ENCODE assay signal across 8 cellular contexts in genomic region chr15:83011271-83012037, GRCh38. TPM values are rescaled to one million over a fixed set of nuclear protein-coding genes. Genes with fewer than 3 reads are reported as not detected.
DNase-seq lines count a peak whose midpoint lies in the region; ATAC-seq and TF ChIP-seq lines count a peak whose summit lies in the region.

Gene C15orf40 (minus strand): TSS chr15:83011639. CDS start chr15:83011607, 32 bp downstream.

- intact Hi-C loops in Calu3 (cut with micrococcal nuclease; ENCODE audit: unreplicated experiment) = loop anchor here (5.0 kb wide), 3 partner anchors 56 to 371 kb away; partner anchors contain the start of genes BTBD1 and HDGFL3

- H3K9ac ChIP-seq in endocrine pancreas (ENCODE audit: control insufficient read depth, insufficient read depth, low read length) (peak within 1 kb of the TSS; percentile 95), mesendoderm (ENCODE audit: low read length) (peak within 1 kb of the TSS; percentile 89)

- peaks cover 6% of the 10 kb centered on the region for H3K9me3 Mint-ChIP-seq in Calu3 (ENCODE audit: low read depth, unreplicated experiment)
- H3K9me3 Mint-ChIP-seq in activated CD8-positive, alpha-beta memory T cell treated with anti-CD3 and anti-CD28 coated beads, Interleukin-2, amount 10 ng/mL, durations not matched to agents 7 days and 5 days (ENCODE audit: low read depth) = no peaks in the 10 kb centered on the region

- no peaks in the 10 kb centered on the region for H3K27me3 ChIP-seq in endocrine pancreas (ENCODE audit: control insufficient read depth, insufficient read depth, low read length)
- H3K27me3 ChIP-seq in mesendoderm (ENCODE audit: insufficient read depth, low read length, poor library complexity) = no peaks in the 10 kb centered on the region

- peak; percentile 44 for TF ChIP-seq CTCF in Calu3 (IDR thresholded peaks at IDR 0.05; ENCODE audit: unreplicated experiment)

- H4K5ac ChIP-seq in mesendoderm (ENCODE audit: low read length) = no peak within 1 kb of the TSS

- peak within 1 kb of the TSS; percentile 83 for H3K4ac ChIP-seq in mesendoderm (ENCODE audit: low read depth, low read length)

- no peak within 1 kb of the TSS for H2AK5ac ChIP-seq in mesendoderm (ENCODE audit: low read length)

- H3K27me3 Mint-ChIP-seq in Calu3 (ENCODE audit: unreplicated experiment) = no peaks in the 10 kb centered on the region
- no peaks in the 10 kb centered on the region for H3K27me3 Mint-ChIP-seq in activated CD8-positive, alpha-beta memory T cell treated with anti-CD3 and anti-CD28 coated beads, Interleukin-2, amount 10 ng/mL, durations not matched to agents 7 days and 5 days

- BruUV-seq in Calu3 (replicated peaks; lab: Mats Ljungman, UMichigan) = no TSS peak

- CTCF ChIA-PET in Calu3 (lab: Charles Lee) = interaction anchor here (0.9 to 1.8 kb wide), 4 partner anchors 11 to 237 kb away, joined by 3 to 8 read pairs (median 4); partner anchors contain the start of gene BTBD1
- CTCF ChIA-PET in activated CD8-positive, alpha-beta memory T cell treated with anti-CD3 and anti-CD28 coated beads, Interleukin-2, amount 10 ng/mL, durations not matched to agents 7 days and 5 days (lab: Charles Lee) = interaction anchor here (0.6 to 3.3 kb wide), 27 partner anchors 11 to 471 kb away, joined by 3 to 30 read pairs (median 4); partner anchors contain the start of genes BTBD1, HDGFL3, RAMAC and RPS17

- H3K23ac ChIP-seq in mesendoderm (ENCODE audit: low read length) = no peak within 1 kb of the TSS

- no peaks in the 10 kb centered on the region for H3K4me1 ChIP-seq in endocrine pancreas (ENCODE audit: control insufficient read depth, insufficient read depth, low read length)
- H3K4me1 ChIP-seq in mesendoderm (ENCODE audit: control insufficient read depth, low read depth, low read length) = peaks cover 3% of the 10 kb centered on the region

- H3K27ac ChIP-seq in mesendoderm (ENCODE audit: low read depth, low read length) = peak within 1 kb of the TSS; percentile 38

- peaks cover 2% of the 10 kb centered on the region for H3K79me2 ChIP-seq in mesendoderm (ENCODE audit: control insufficient read depth, insufficient read depth, low read length)

- H2BK15ac ChIP-seq in mesendoderm (replicated peaks; ENCODE audit: low read depth) = no peak within 1 kb of the TSS

- peak; percentile 95 for DNase-seq in Calu3
- DNase-seq in HT1080 (ENCODE audit: low read depth) = peak; percentile 88
- DNase-seq in NOMO-1 treated with DMSO at 0.1 percent for 48 hours (lab: John Stamatoyannopoulos, UW; ENCODE audit: unreplicated experiment) = peak; percentile 86
- DNase-seq in activated CD8-positive, alpha-beta memory T cell treated with anti-CD3 and anti-CD28 coated beads, Interleukin-2, amount 10 ng/mL, durations not matched to agents 7 days and 5 days = peak; percentile 91
- DNase-seq in mesendoderm = peak; percentile 96
- DNase-seq in stimulated activated CD8-positive, alpha-beta memory T cell treated with anti-CD3 and anti-CD28 coated beads, Interleukin-15, amount 100 ng/mL, for 1 hour (ENCODE audit: low read depth) = peak; percentile 61

- H4K8ac ChIP-seq in mesendoderm (ENCODE audit: low read depth, low read length) = peak within 1 kb of the TSS; percentile 31

- peak; percentile 89 for ATAC-seq in GM21367 (IDR thresholded peaks at IDR 0.05; ENCODE audit: unreplicated experiment)
- ATAC-seq in activated CD8-positive, alpha-beta memory T cell treated with anti-CD3 and anti-CD28 coated beads, Interleukin-2, amount 10 ng/mL, durations not matched to agents 7 days and 5 days = peak; percentile 88

- H3K36me3 ChIP-seq in endocrine pancreas (ENCODE audit: control insufficient read depth, insufficient read depth, low read length) = peaks cover 3% of the 10 kb centered on the region
- no peaks in the 10 kb centered on the region for H3K36me3 ChIP-seq in mesendoderm (ENCODE audit: control insufficient read depth, insufficient read depth, low read length)

- peaks cover 5% of the 10 kb centered on the region for H3K79me1 ChIP-seq in mesendoderm (ENCODE audit: low read length)

- H3K4me1 Mint-ChIP-seq in Calu3 (ENCODE audit: low read depth, unreplicated experiment) = peaks cover 36% of the 10 kb centered on the region
- peaks cover 53% of the 10 kb centered on the region for H3K4me1 Mint-ChIP-seq in activated CD8-positive, alpha-beta memory T cell treated with anti-CD3 and anti-CD28 coated beads, Interleukin-2, amount 10 ng/mL, durations not matched to agents 7 days and 5 days

- peaks cover 42% of the 10 kb centered on the region for H3K36me3 Mint-ChIP-seq in Calu3 (ENCODE audit: insufficient read depth, unreplicated experiment)
- peaks cover 26% of the 10 kb centered on the region for H3K36me3 Mint-ChIP-seq in activated CD8-positive, alpha-beta memory T cell treated with anti-CD3 and anti-CD28 coated beads, Interleukin-2, amount 10 ng/mL, durations not matched to agents 7 days and 5 days

- no peak within 1 kb of the TSS for H2BK120ac ChIP-seq in mesendoderm (ENCODE audit: low read depth, low read length)

- H3K4me3 ChIP-seq in endocrine pancreas (ENCODE audit: control insufficient read depth, insufficient read depth, low read length) (peak within 1 kb of the TSS; percentile 64), mesendoderm (ENCODE audit: low read length) (peak within 1 kb of the TSS; percentile 90)

- peak within 1 kb of the TSS; percentile 62 for H3K18ac ChIP-seq in mesendoderm (ENCODE audit: low read length)

- no peaks in the 10 kb centered on the region for H3K9me3 ChIP-seq in endocrine pancreas (ENCODE audit: control insufficient read depth, low read length)

- peak within 1 kb of the TSS; percentile 55 for H3K4me2 ChIP-seq in mesendoderm (ENCODE audit: low read length)

- WGBS in mesendoderm (ENCODE audit: extremely low coverage, insufficient coverage, low lambda C conversion rate) = no CpG with 5 or more reads among the region's 61 CpGs

- peak within 1 kb of the TSS; percentile 97 for H3K27ac Mint-ChIP-seq in Calu3 (ENCODE audit: unreplicated experiment)
- peak within 1 kb of the TSS; percentile 89 for H3K27ac Mint-ChIP-seq in activated CD8-positive, alpha-beta memory T cell treated with anti-CD3 and anti-CD28 coated beads, Interleukin-2, amount 10 ng/mL, durations not matched to agents 7 days and 5 days

- H3K56ac ChIP-seq in mesendoderm (ENCODE audit: low read length) = peak within 1 kb of the TSS; percentile 91

- H3K4me3 Mint-ChIP-seq in Calu3 (ENCODE audit: low read depth, unreplicated experiment) = peak within 1 kb of the TSS; percentile 95
- H3K4me3 Mint-ChIP-seq in activated CD8-positive, alpha-beta memory T cell treated with anti-CD3 and anti-CD28 coated beads, Interleukin-2, amount 10 ng/mL, durations not matched to agents 7 days and 5 days = peak within 1 kb of the TSS; percentile 93

- H2BK5ac ChIP-seq in mesendoderm (ENCODE audit: low read length) = no peak within 1 kb of the TSS

RNA-seq across cellular contexts. Expression of gene C15orf40, which starts in this region (rescaled TPM):
- 34.0 and 40.7 TPM in 2 replicates for total RNA-seq in Calu3 (2022)
- 47.0 and 58.0 TPM in 2 replicates for total RNA-seq in HT1080 (2014; rRNA removed; shearing (Covaris generic))
- polyA plus RNA-seq in HT1080 (2015; cell fraction: cytosol; rRNA removed) = 29.9 and 45.5 TPM in 2 replicates
- polyA plus RNA-seq in HT1080 (2015; cell fraction: nucleus; rRNA removed) = 15.2 and 21.2 TPM in 2 replicates
- 10 to 100 TPM; 28.3 to 29.0 TPM for total RNA-seq in activated CD8-positive, alpha-beta memory T cell treated with anti-CD3 and anti-CD28 coated beads, Interleukin-2, amount 10 ng/mL, durations not matched to agents 7 days and 5 days
- polyA plus RNA-seq in mesendoderm (2013, experiment 1 of 2) = 8.8 TPM
- polyA plus RNA-seq in mesendoderm (2013, experiment 2 of 2) = 9.7 TPM

Comparison
In these comparisons a context has a peak if more than half of its experiments do, and no peak if none do; other contexts are left out.
1. Peak in every context shown above with its lines: DNase-seq, ATAC-seq, H3K4me3 ChIP-seq and H3K27ac ChIP-seq.